ENCODE assay signal across 28 cellular contexts in genomic region chr22:24061124-24061684, GRCh38. TPM values are rescaled to one million over a fixed set of nuclear protein-coding genes. Genes with fewer than 3 reads are reported as not detected.
DNase-seq lines count a peak whose midpoint lies in the region; ATAC-seq and TF ChIP-seq lines count a peak whose summit lies in the region.
"Had no signal": no experiment of that assay in that cellular context is flagged by ENCODE, and none has a peak within 500 bp of the region (broad histone marks: within the 10 kb centered on the region; RNA-seq: fewer than 3 reads in every experiment).

No MANE protein-coding gene starts in this region.

- H3K27me3 ChIP-seq in OCI-LY1 (ENCODE audit: insufficient read depth, low read length), result no peaks in the 10 kb centered on the region
- H3K27me3 ChIP-seq in thyroid gland, result no peaks in the 10 kb centered on the region
- no peaks in the 10 kb centered on the region for H3K27me3 ChIP-seq in endodermal cell (ENCODE audit: control insufficient read depth, insufficient read depth, low read length, poor library complexity, severe bottlenecking)
- H3K27me3 ChIP-seq: body of pancreas, dorsolateral prefrontal cortex, gastroesophageal sphincter, pancreas, spleen, stomach had no signal

- no peak for TF ChIP-seq POLR2A in thyroid gland (IDR thresholded peaks at IDR 0.05)

- H2AFZ ChIP-seq in OCI-LY1 (ENCODE audit: low read length), result no peak overlapping the region

- ATAC-seq in HG03521 (IDR thresholded peaks at IDR 0.05; ENCODE audit: unreplicated experiment), result no peak

- H3K4me3 ChIP-seq in OCI-LY1 (ENCODE audit: low read depth, low read length, poor library complexity, severe bottlenecking) (no peak overlapping the region), fibroblast of mammary gland (ENCODE audit: control insufficient read depth, low read depth, low read length) (no peak overlapping the region), thyroid gland (replicated peaks in 1 of 3) (no peak overlapping the region), endodermal cell (ENCODE audit: low read length) (no peak overlapping the region)
- H3K4me3 ChIP-seq: A549, body of pancreas, dorsolateral prefrontal cortex, gastroesophageal sphincter, HAP-1, pancreas, spleen, stomach had no signal

- peaks cover 93% of the 10 kb centered on the region for H3K36me3 Mint-ChIP-seq in activated T-cell treated with anti-CD3 and anti-CD28 coated beads, Interleukin-2, amount 50 U/mL, for 24 hours (ENCODE audit: low read depth)
- peaks cover 93% of the 10 kb centered on the region for H3K36me3 Mint-ChIP-seq in endodermal cell (ENCODE audit: low read depth)

- no peaks in the 10 kb centered on the region for H3K9me3 Mint-ChIP-seq in activated T-cell treated with anti-CD3 and anti-CD28 coated beads, Interleukin-2, amount 50 U/mL, for 24 hours
- H3K9me3 Mint-ChIP-seq in endodermal cell, result peaks cover 13% of the 10 kb centered on the region
- H3K9me3 Mint-ChIP-seq: activated T-helper 1 cell treated with anti-CD3 and anti-CD28 coated beads, Interleukin-12 subunit alpha, Interleukin-12 subunit beta, Interleukin-2, Interleukin-4 antibody, amounts not matched to agents 30 ng/mL and 10 ng/mL and 1 ng/mL, durations not matched to agents 14 hours and 24 hours and 36 hours; neural crest cell had no signal

- no peaks in the 10 kb centered on the region for H3K27me3 Mint-ChIP-seq in activated T-cell treated with anti-CD3 and anti-CD28 coated beads, Interleukin-2, amount 50 U/mL, for 24 hours
- no peaks in the 10 kb centered on the region for H3K27me3 Mint-ChIP-seq in endodermal cell (ENCODE audit: insufficient read depth)
- H3K27me3 Mint-ChIP-seq: CD4-positive, alpha-beta memory T cell had no signal

- H3F3A ChIP-seq in OCI-LY1 (ENCODE audit: insufficient read depth, low read length), result no peaks in the 10 kb centered on the region

- intact Hi-C loops in thyroid gland (cut with DNase I), result no loop called here

- no peaks in the 10 kb centered on the region for H4K20me1 ChIP-seq in OCI-LY1 (ENCODE audit: insufficient read depth, low read length)

- peak overlapping the region; percentile 38 for H3K27ac Mint-ChIP-seq in activated T-cell treated with anti-CD3 and anti-CD28 coated beads, Interleukin-2, amount 50 U/mL, for 24 hours
- no peak overlapping the region for H3K27ac Mint-ChIP-seq in endodermal cell
- H3K27ac Mint-ChIP-seq: activated T-helper 1 cell treated with anti-CD3 and anti-CD28 coated beads, Interleukin-12 subunit alpha, Interleukin-12 subunit beta, Interleukin-2, Interleukin-4 antibody, amounts not matched to agents 30 ng/mL and 10 ng/mL and 1 ng/mL, durations not matched to agents 14 hours and 24 hours and 36 hours had no signal

- peak overlapping the region; percentile 81 for H3K27ac ChIP-seq in OCI-LY1 (ENCODE audit: low read depth, low read length, poor library complexity, severe bottlenecking)
- H3K27ac ChIP-seq in thyroid gland, result peak overlapping the region; percentile 47 to 78 (median 68)
- no peak overlapping the region for H3K27ac ChIP-seq in endodermal cell (ENCODE audit: low read depth, low read length)
- H3K27ac ChIP-seq: A549, body of pancreas, pancreas, spleen had no signal

- no peak for TF ChIP-seq CTCF in OCI-LY1 (IDR thresholded peaks at IDR 0.05; ENCODE audit: low read length)
- no peak for TF ChIP-seq CTCF in fibroblast of mammary gland (conservative IDR thresholded peaks at IDR 0.05; ENCODE audit: control insufficient read depth, insufficient read depth, low read depth, low read length)
- TF ChIP-seq CTCF in thyroid gland (IDR thresholded peaks at IDR 0.05), result no peak
- no peak for TF ChIP-seq CTCF in endodermal cell (conservative IDR thresholded peaks at IDR 0.05)

- no peaks in the 10 kb centered on the region for H3K9me2 ChIP-seq in OCI-LY1 (ENCODE audit: low read depth, low read length)

- H3K36me3 ChIP-seq in OCI-LY1 (ENCODE audit: insufficient read depth, low read length) (peaks cover 56% of the 10 kb centered on the region), thyroid gland (peaks cover 43 to 50% of the 10 kb centered on the region in 2 donors), endodermal cell (ENCODE audit: control insufficient read depth, insufficient read depth, low read length) (peaks cover 80% of the 10 kb centered on the region)

- 90 to 100% methylated on average over 1 to 2 of the region's 2 CpGs for WGBS in thyroid gland, 2 donors
- whole genome bisulfite sequencing in endodermal cell (ENCODE audit: insufficient coverage in 1 of 2, insufficient read length in 1 of 2), 2 experiments, result 87 to 98% methylated on average over 2 of the region's 2 CpGs

- no peaks in the 10 kb centered on the region for H3K79me2 ChIP-seq in OCI-LY1 (ENCODE audit: insufficient read depth, low read length)

- DNase-seq in activated T-cell treated with anti-CD3 and anti-CD28 coated beads, Interleukin-2, amount 50 U/mL, for 24 hours, result no peak
- no peak for DNase-seq in activated T-cell treated with anti-CD3 and anti-CD28 coated beads, Interleukin-2, amount 50 U/mL, for 48 hours
- DNase-seq in fibroblast of mammary gland (ENCODE audit: low read depth), result peak; percentile 16
- DNase-seq in thyroid gland, result no peak
- no peak for DNase-seq in stimulated activated CD4-positive, alpha-beta T cell treated with anti-CD3 and anti-CD28 coated beads, Interleukin-2, amount 100 ng/mL, for 24 hours
- no peak for DNase-seq in endodermal cell
- DNase-seq: activated CD4-positive, alpha-beta T cell treated with anti-CD3 and anti-CD28 coated beads, Interleukin-2, amount 50 U/mL, for 1 hour; activated naive CD4-positive, alpha-beta T cell treated with Interleukin-2 at 50 U/mL for 16 hours; AML-193; body of pancreas; CD4-positive, alpha-beta memory T cell; cerebellar nuclear complex; hippocampal formation; NCI-H146; NCI-H2107; pancreas; spleen had no signal

- H3K9ac ChIP-seq in OCI-LY1 (ENCODE audit: low read length) (no peak overlapping the region), endodermal cell (ENCODE audit: extremely low read depth, low read length, poor library complexity, severe bottlenecking) (no peak overlapping the region)

- peaks cover 4% of the 10 kb centered on the region for H3K4me1 Mint-ChIP-seq in activated T-cell treated with anti-CD3 and anti-CD28 coated beads, Interleukin-2, amount 50 U/mL, for 24 hours (ENCODE audit: low read depth)
- no peaks in the 10 kb centered on the region for H3K4me1 Mint-ChIP-seq in endodermal cell
- H3K4me1 Mint-ChIP-seq: neural crest cell had no signal

- peak overlapping the region; percentile 3; the same call in 1 of the 2 replicates for H3K4me2 ChIP-seq in OCI-LY1 (ENCODE audit: low read length)
- H3K4me2 ChIP-seq: A549 had no signal

- H3K9me3 ChIP-seq in OCI-LY1 (ENCODE audit: low read length) (no peaks in the 10 kb centered on the region), thyroid gland (no peaks in the 10 kb centered on the region), endodermal cell (ENCODE audit: control insufficient read depth, low read length) (peaks cover 7% of the 10 kb centered on the region)
- H3K9me3 ChIP-seq: A549, body of pancreas, gastroesophageal sphincter, HAP-1, pancreas, spleen, stomach had no signal

- H3K4me3 Mint-ChIP-seq in activated T-cell treated with anti-CD3 and anti-CD28 coated beads, Interleukin-2, amount 50 U/mL, for 24 hours, result no peak overlapping the region
- no peak overlapping the region for H3K4me3 Mint-ChIP-seq in endodermal cell
- H3K4me3 Mint-ChIP-seq: activated T-helper 1 cell treated with anti-CD3 and anti-CD28 coated beads, Interleukin-12 subunit alpha, Interleukin-12 subunit beta, Interleukin-2, Interleukin-4 antibody, amounts not matched to agents 30 ng/mL and 10 ng/mL and 1 ng/mL, durations not matched to agents 14 hours and 24 hours and 36 hours; CD4-positive, alpha-beta memory T cell; neural crest cell had no signal

- H3K4me1 ChIP-seq in OCI-LY1 (ENCODE audit: insufficient read depth, low read length, severe bottlenecking), result peaks cover 25% of the 10 kb centered on the region
- peaks cover 14 to 42% of the 10 kb centered on the region in 2 donors for H3K4me1 ChIP-seq in thyroid gland
- H3K4me1 ChIP-seq in endodermal cell (ENCODE audit: control insufficient read depth, insufficient read depth, low read length), result no peaks in the 10 kb centered on the region
- H3K4me1 ChIP-seq: HAP-1 had no signal

RNA-seq across cellular contexts. Expression of gene CABIN1, which starts 50.1 kb away (rescaled TPM):
- 100 to 1,000 TPM in 3 of 4 donors, 10 to 100 TPM in 1; 48.1 to 116 (median 103) TPM for total RNA-seq in thyroid gland
- 10 to 100 TPM; 87.0 to 93.3 TPM for total RNA-seq in endodermal cell
- polyA plus RNA-seq in endodermal cell (2013, experiment 1 of 2), result 47.7 TPM
- polyA plus RNA-seq in endodermal cell (2013, experiment 2 of 2), result 50.9 TPM

RNA-seq across cellular contexts. Expression of gene GSTT4, which starts 56.0 kb away (rescaled TPM):
- total RNA-seq in thyroid gland (not detected), endodermal cell (not detected)
- polyA plus RNA-seq in endodermal cell (2013, experiment 1 of 2), result not detected
- not detected for polyA plus RNA-seq in endodermal cell (2013, experiment 2 of 2)
- total RNA-seq: activated T-helper 1 cell treated with anti-CD3 and anti-CD28 coated beads, Interleukin-12 subunit alpha, Interleukin-12 subunit beta, Interleukin-2, Interleukin-4 antibody, amounts not matched to agents 30 ng/mL and 10 ng/mL and 1 ng/mL, durations not matched to agents 14 hours and 24 hours and 36 hours; body of pancreas; CD4-positive, alpha-beta memory T cell; fibroblast of lung; neural crest cell; pancreas; spleen; stomach had no signal
- polyA plus RNA-seq: A549; CD4-positive, alpha-beta memory T cell; fibroblast of lung; pancreas; spleen; stomach; thymus had no signal
